Comparison of ENCODE assay signal across 8 cellular contexts in genomic region chr10:29636178-29636577, GRCh38. TPM values are rescaled to one million over a fixed set of nuclear protein-coding genes. Genes with fewer than 3 reads are reported as not detected.
DNase-seq lines count a peak whose midpoint lies in the region; ATAC-seq and TF ChIP-seq lines count a peak whose summit lies in the region.

No MANE protein-coding gene starts in this region.

- POLR2A ChIA-PET in Panc1 (lab: Charles Lee), result no interaction called here

- TF ChIP-seq CTCF in Panc1 (IDR thresholded peaks at IDR 0.05), result no peak

- H3K27me3 ChIP-seq in Panc1 (ENCODE audit: control insufficient read depth, insufficient read depth, low read length), result no peaks in the 10 kb centered on the region

- intact Hi-C loops in Panc1 (cut with micrococcal nuclease; ENCODE audit: unreplicated experiment), result no loop called here

- H3K4me3 ChIP-seq in Panc1 (ENCODE audit: low read depth in 2 of 2, low read length in 2 of 2), result no peak overlapping the region

- H3K9me3 ChIP-seq in Panc1 (ENCODE audit: control insufficient read depth, insufficient read depth, low read depth, low read length), result no peaks in the 10 kb centered on the region

- peak; percentile 7 for ATAC-seq in GM19438 (IDR thresholded peaks at IDR 0.05; ENCODE audit: low read depth, unreplicated experiment)
- ATAC-seq in Panc1, result no peak
- ATAC-seq in HG03378 (IDR thresholded peaks at IDR 0.05; ENCODE audit: unreplicated experiment), result no peak
- ATAC-seq in GM21360 (IDR thresholded peaks at IDR 0.05; ENCODE audit: unreplicated experiment), result no peak

- TSS peak; percentile 25 for BruUV-seq in Panc1 (replicated peaks; lab: Mats Ljungman, UMichigan)

- H3K27ac ChIP-seq in Panc1 (ENCODE audit: low read length), result peak overlapping the region; percentile 76

- H3K36me3 ChIP-seq in Panc1 (ENCODE audit: control insufficient read depth, insufficient read depth, low read length), result no peaks in the 10 kb centered on the region

- CTCF ChIA-PET in Panc1 (lab: Charles Lee), result no interaction called here

- peaks cover 32% of the 10 kb centered on the region for H3K4me1 ChIP-seq in Panc1 (ENCODE audit: control insufficient read depth, insufficient read depth, low read length)

- DNase-seq in Panc1 (ENCODE audit: low read depth, low spot score) (no peak), fibroblast of gingiva (ENCODE audit: low read depth) (peak; percentile 79), renal cortical epithelial cell (ENCODE audit: low read depth) (peak; percentile 64)
- no peak for DNase-seq in stimulated activated CD4-positive, alpha-beta T cell treated with anti-CD3 and anti-CD28 coated beads, Interleukin-2, amount 100 ng/mL, for 48 hours
- no peak for DNase-seq in stimulated activated CD4-positive, alpha-beta T cell treated with anti-CD3 and anti-CD28 coated beads, Interleukin-4, amount 100 ng/mL, for 1 hour

- in situ Hi-C loops in Panc1 (cut with HindIII; ENCODE audit: low pct_unique_long_range_greater_than_20kb, low sequenced_read_pairs), result no loop called here

RNA-seq across cellular contexts. Expression of gene SVIL, which starts 1.4 kb away (rescaled TPM):
- total RNA-seq in Panc1 (2021; ENCODE audit: unreplicated experiment) (72.8 TPM), renal cortical epithelial cell (61.0 and 202 TPM in 2 replicates)
- polyA plus RNA-seq in Panc1 (2012; ENCODE audit: insufficient read length), result 64.8 TPM

Comparison
In these comparisons a context has a peak if more than half of its experiments do, and no peak if none do; other contexts are left out.
1. DNase-seq: peak in fibroblast of gingiva (single experiment) and renal cortical epithelial cell (single experiment); none in Panc1 (single experiment), stimulated activated CD4-positive, alpha-beta T cell treated with anti-CD3 and anti-CD28 coated beads, Interleukin-2, amount 100 ng/mL, for 48 hours (0 of 2) and stimulated activated CD4-positive, alpha-beta T cell treated with anti-CD3 and anti-CD28 coated beads, Interleukin-4, amount 100 ng/mL, for 1 hour (single experiment).